ENCODE assay signal across 19 cellular contexts in genomic region chr3:111033470-111034108, GRCh38. TPM values are rescaled to one million over a fixed set of nuclear protein-coding genes. Genes with fewer than 3 reads are reported as not detected.
DNase-seq lines count a peak whose midpoint lies in the region; ATAC-seq, FAIRE-seq and TF ChIP-seq lines count a peak whose summit lies in the region.
"Had no signal": no experiment of that assay in that cellular context is flagged by ENCODE, and none has a peak within 500 bp of the region (broad histone marks: within the 10 kb centered on the region; RNA-seq: fewer than 3 reads in every experiment).

No MANE protein-coding gene starts in this region.

- H3K79me2 ChIP-seq in PC-3 (ENCODE audit: low read length): no peaks in the 10 kb centered on the region

- H3K27me3 ChIP-seq in PC-3 (ENCODE audit: low read length) (no peaks in the 10 kb centered on the region), right cardiac atrium (ENCODE audit: control insufficient read depth, insufficient read depth) (no peaks in the 10 kb centered on the region), heart right ventricle (no peaks in the 10 kb centered on the region), SJCRH30 (0 out of 2 replicates have a peak, but pooled peaks cover 2% of the 10 kb centered on the region)

- H2AFZ ChIP-seq in PC-3 (ENCODE audit: low read length): no peak overlapping the region

- ATAC-seq in PC-3 (peak; percentile 97), right cardiac atrium (no peak), heart right ventricle (no peak)
- ATAC-seq: Panc1 had no signal

- peaks cover 27% of the 10 kb centered on the region for H3K4me1 ChIP-seq in PC-3 (ENCODE audit: insufficient read depth, low read length)
- H3K4me1 ChIP-seq in right cardiac atrium (ENCODE audit: control insufficient read depth, insufficient read depth, low read length): no peaks in the 10 kb centered on the region
- no peaks in the 10 kb centered on the region for H3K4me1 ChIP-seq in heart right ventricle
- no peaks in the 10 kb centered on the region for H3K4me1 ChIP-seq in SJCRH30
- H3K4me1 ChIP-seq: BLaER1 treated with 17β-estradiol and CSF1 and Interleukin-3, amounts not matched to agents 10 nM and 100 nM had no signal

- H3K36me3 ChIP-seq in PC-3 (ENCODE audit: low read depth, low read length) (no peaks in the 10 kb centered on the region), heart right ventricle (no peaks in the 10 kb centered on the region), SJCRH30 (no peaks in the 10 kb centered on the region)
- H3K36me3 ChIP-seq: BLaER1 treated with 17β-estradiol and CSF1 and Interleukin-3, amounts not matched to agents 10 nM and 100 nM had no signal

- BruUV-seq in PC-3 (replicated peaks; lab: Mats Ljungman, UMichigan): no TSS peak

- H3K9ac ChIP-seq in PC-3 (ENCODE audit: low read length): no peak overlapping the region
- H3K9ac ChIP-seq: BLaER1 treated with 17β-estradiol and CSF1 and Interleukin-3, amounts not matched to agents 10 nM and 100 nM had no signal

- CTCF ChIA-PET in PC-3 (lab: Charles Lee): no interaction called here

- TF ChIP-seq CTCF in PC-3 (conservative IDR thresholded peaks at IDR 0.05; ENCODE audit: low read depth, low read length): no peak
- no peak for TF ChIP-seq CTCF in heart right ventricle (IDR thresholded peaks at IDR 0.05)

- intact Hi-C loops in PC-3 (cut with micrococcal nuclease): no loop called here
- intact Hi-C loops in right cardiac atrium (cut with DNase I): no loop called here
- intact Hi-C loops in heart right ventricle (cut with DNase I): no loop called here

- DNase-seq in HT-29 (ENCODE audit: low spot score) (peak; percentile 34), PC-3 (peak; percentile 93), renal cortical epithelial cell (ENCODE audit: low read depth) (peak; percentile 18), right cardiac atrium (no peak), heart right ventricle (no peak), SJCRH30 (no peak), NOMO-1 (lab: John Stamatoyannopoulos, UW; ENCODE audit: unreplicated experiment in 2 of 2) (no peak)
- DNase-seq: ACHN; Calu3; CD4-positive, alpha-beta memory T cell; DMS153; GF-D8; NCI-H1092; NCI-H1436; NCI-H187 treated with DMSO at 0.1 percent for 48 hours had no signal

- no peaks in the 10 kb centered on the region for H4K20me1 ChIP-seq in PC-3 (ENCODE audit: low read length)
- H4K20me1 ChIP-seq: BLaER1 treated with 17β-estradiol and CSF1 and Interleukin-3, amounts not matched to agents 10 nM and 100 nM had no signal

- POLR2A ChIA-PET in PC-3 (lab: Charles Lee; ENCODE audit: unreplicated experiment): no interaction called here

- H3K27ac ChIP-seq in PC-3 (ENCODE audit: low read length) (peak overlapping the region; percentile 42), right cardiac atrium (ENCODE audit: low read length) (no peak overlapping the region), heart right ventricle (no peak overlapping the region), SJCRH30 (no peak overlapping the region)
- H3K27ac ChIP-seq: BLaER1 treated with 17β-estradiol and CSF1 and Interleukin-3, amounts not matched to agents 10 nM and 100 nM had no signal

- H3K9me3 ChIP-seq in PC-3 (ENCODE audit: low read length) (0 out of 2 replicates have a peak, but pooled peaks cover 5% of the 10 kb centered on the region), right cardiac atrium (ENCODE audit: control insufficient read depth, low read length) (no peaks in the 10 kb centered on the region), heart right ventricle (peaks cover 0 to 25% (median 19%) of the 10 kb centered on the region in 11 donors), SJCRH30 (replicated peaks) (0 out of 2 replicates have a peak, but pooled peaks cover 3% of the 10 kb centered on the region)

- peak; percentile 65 for FAIRE-seq in islet of Langerhans (lab: Jason Lieb, UNC)
- FAIRE-seq: H1 had no signal

- H3F3A ChIP-seq in PC-3 (ENCODE audit: low read length, unreplicated experiment): no peaks in the 10 kb centered on the region

- no peaks in the 10 kb centered on the region for H3K9me2 ChIP-seq in PC-3 (replicated peaks; ENCODE audit: low read length)

- WGBS in right cardiac atrium: 90% methylated on average over 1 of the region's 1 CpG
- WGBS in heart right ventricle, 2 donors: 90 to 93% methylated on average over 1 of the region's 1 CpG

- peak overlapping the region; percentile 19 for H3K4me2 ChIP-seq in PC-3 (ENCODE audit: low read length)
- H3K4me2 ChIP-seq: BLaER1 treated with 17β-estradiol and CSF1 and Interleukin-3, amounts not matched to agents 10 nM and 100 nM had no signal

- no peak overlapping the region for H3K4me3 ChIP-seq in PC-3 (ENCODE audit: low read length)
- no peak overlapping the region for H3K4me3 ChIP-seq in right cardiac atrium (ENCODE audit: low read length)
- no peak overlapping the region for H3K4me3 ChIP-seq in heart right ventricle
- no peak overlapping the region for H3K4me3 ChIP-seq in SJCRH30
- H3K4me3 ChIP-seq: BLaER1 treated with 17β-estradiol and CSF1 and Interleukin-3, amounts not matched to agents 10 nM and 100 nM had no signal

RNA-seq across cellular contexts. Expression of gene NECTIN3, which starts 38.0 kb away (rescaled TPM):
- total RNA-seq in HT-29 (2014; rRNA removed; shearing (Covaris generic)): 16.1 and 18.6 TPM in 2 replicates
- total RNA-seq in PC-3 (2014; rRNA removed) (12.8 and 15.8 TPM in 2 replicates), renal cortical epithelial cell (52.1 and 74.7 TPM in 2 replicates), right cardiac atrium (10 to 100 TPM; 13.3 to 16.7 (median 15.4) TPM), heart right ventricle (10 to 100 TPM in 5 of 10 donors, 1 to 10 TPM in 5; 4.9 to 11.5 (median 9.0) TPM)
- polyA plus RNA-seq in right cardiac atrium (3.8 TPM), heart right ventricle (1 to 10 TPM; 2.6 to 3.7 TPM)
- 53.5 and 70.8 TPM in 2 replicates for total RNA-seq in SJCRH30 (2014; rRNA removed; shearing (Covaris generic))

Comparison
In these comparisons a context has a peak if more than half of its experiments do, and no peak if none do; other contexts are left out.
1. DNase-seq: peak in HT-29 (single experiment), PC-3 (single experiment) and renal cortical epithelial cell (single experiment); none in right cardiac atrium (0 of 3), heart right ventricle (0 of 2), SJCRH30 (0 of 2) and NOMO-1 (0 of 2).